1 cellular context compared by ENCODE assay signal in genomic region chr7:5452937-5453540, GRCh38.
A peak's percentile ranks its signal among the peaks of the same experiment; 100 is the strongest.
TF ChIP-seq lines count a peak whose summit lies in the region.

No MANE protein-coding gene starts in this region.

TF ChIP-seq in K562, 482 proteins besides CTCF, POLR2A, EP300 and RAD21 (continued from another document and continues in another):
- TF ChIP-seq ZNF830 (CRISPR knock-in tag; IDR thresholded peaks at IDR 0.05) (0 out of 2 replicates have a peak, but pooled peaks have one; percentile 52), HIVEP1 (CRISPR knock-in tag; IDR thresholded peaks at IDR 0.05) (no peak), THAP7 (CRISPR knock-in tag; IDR thresholded peaks at IDR 0.05) (no peak), ZNF717 (CRISPR knock-in tag; IDR thresholded peaks at IDR 0.05) (no peak), ZNF354B (CRISPR knock-in tag; IDR thresholded peaks at IDR 0.05) (no peak), HOXB6 (CRISPR knock-in tag; IDR thresholded peaks at IDR 0.05; ENCODE audit: borderline replicate concordance) (no peak), KAT7 (CRISPR knock-in tag; IDR thresholded peaks at IDR 0.05; ENCODE audit: borderline replicate concordance) (no peak), AFF1 (IDR thresholded peaks at IDR 0.05; ENCODE audit: low read depth in 1 of 2, partially characterized antibody in 2 of 2) (no peak), ADNP (tag; IDR thresholded peaks at IDR 0.05) (no peak; the same call in 1 of the 2 replicates), ZNF134 (CRISPR knock-in tag; conservative IDR thresholded peaks at IDR 0.05) (no peak), GATAD2B (IDR thresholded peaks at IDR 0.05; ENCODE audit: borderline replicate concordance) (no peak), TSHZ1 (CRISPR knock-in tag; IDR thresholded peaks at IDR 0.05) (no peak), MLLT1 (IDR thresholded peaks at IDR 0.05) (0 out of 4 replicates have a peak, but pooled peaks of 1 of the 2 experiments have one; percentile 4), THRB (CRISPR knock-in tag; conservative IDR thresholded peaks at IDR 0.05) (no peak), ZC3H11A (IDR thresholded peaks at IDR 0.05; ENCODE audit: low read depth, low read length) (no peak), SNIP1 (IDR thresholded peaks at IDR 0.05; ENCODE audit: low read depth) (no peak), NFE2 (IDR thresholded peaks at IDR 0.05; ENCODE audit: low read depth) (no peak), ZNF165 (CRISPR knock-in tag; IDR thresholded peaks at IDR 0.05; ENCODE audit: borderline replicate concordance) (no peak), RAD51 (IDR thresholded peaks at IDR 0.05; ENCODE audit: borderline replicate concordance, low read depth) (no peak), NFYB (IDR thresholded peaks at IDR 0.05; ENCODE audit: extremely low read depth, insufficient read length) (peak; percentile 68), TCF3 (CRISPR knock-in tag; IDR thresholded peaks at IDR 0.05) (no peak), ZNF217 (CRISPR knock-in tag; IDR thresholded peaks at IDR 0.05) (no peak), WHSC1 (IDR thresholded peaks at IDR 0.05; ENCODE audit: low read length) (no peak), MCM7 (IDR thresholded peaks at IDR 0.05) (no peak), TEAD1 (CRISPR knock-in tag; IDR thresholded peaks at IDR 0.05) (no peak), HMBOX1 (IDR thresholded peaks at IDR 0.05) (no peak), ZNF511 (CRISPR knock-in tag; IDR thresholded peaks at IDR 0.05) (no peak), ZNF124 (CRISPR knock-in tag; IDR thresholded peaks at IDR 0.05) (no peak), MAZ (CRISPR knock-in tag; conservative IDR thresholded peaks at IDR 0.05 in 1 of 2, IDR thresholded peaks at IDR 0.05 in 1 of 2) (peak in 1 of 2 experiments; percentile 28; a peak in 1 of 4 replicates), ZNF57 (CRISPR knock-in tag; IDR thresholded peaks at IDR 0.05) (no peak), SRF (CRISPR knock-in tag; IDR thresholded peaks at IDR 0.05) (no peak), ZFX (CRISPR knock-in tag; IDR thresholded peaks at IDR 0.05) (no peak), RBM22 (IDR thresholded peaks at IDR 0.05; ENCODE audit: low read depth, low read length, poor library complexity, severe bottlenecking) (no peak), NCOA1 (IDR thresholded peaks at IDR 0.05; ENCODE audit: low read depth) (0 out of 2 replicates have a peak, but pooled peaks have one; percentile 10), ZBTB12 (CRISPR knock-in tag; IDR thresholded peaks at IDR 0.05) (peak; percentile 65), CHCHD3 (CRISPR knock-in tag; IDR thresholded peaks at IDR 0.05) (no peak), ZNF583 (CRISPR knock-in tag; IDR thresholded peaks at IDR 0.05) (0 out of 2 replicates have a peak, but pooled peaks have one; percentile 16), CSDE1 (IDR thresholded peaks at IDR 0.05) (no peak), ZKSCAN3 (CRISPR knock-in tag; IDR thresholded peaks at IDR 0.05) (no peak), GTF2E2 (tag; IDR thresholded peaks at IDR 0.05) (no peak), CTBP1 (IDR thresholded peaks at IDR 0.05; ENCODE audit: borderline replicate concordance) (peak; percentile 73; the same call in 1 of the 2 replicates), EP400 (IDR thresholded peaks at IDR 0.05) (0 out of 2 replicates have a peak, but pooled peaks have one; percentile 25), NBN (IDR thresholded peaks at IDR 0.05; ENCODE audit: low read depth) (peak; percentile 97), DNMT1 (IDR thresholded peaks at IDR 0.05) (no peak), STAT5A (IDR thresholded peaks at IDR 0.05; ENCODE audit: borderline replicate concordance, low read length) (no peak), IRF9 (tag; IDR thresholded peaks at IDR 0.05) (no peak), MNT (conservative IDR thresholded peaks at IDR 0.05) (peak in 1 of 2 experiments; percentile 44; a peak in 1 of 4 replicates), ARID3A (IDR thresholded peaks at IDR 0.05; ENCODE audit: borderline replicate concordance, low read depth, low read length) (no peak), ZFP36 (IDR thresholded peaks at IDR 0.05; ENCODE audit: low read depth, low read length, partially characterized antibody) (peak; percentile 1), ZNF224 (CRISPR knock-in tag; IDR thresholded peaks at IDR 0.05) (no peak)
